ENCODE assay signal across 8 cellular contexts in the genomic region with DNA sequence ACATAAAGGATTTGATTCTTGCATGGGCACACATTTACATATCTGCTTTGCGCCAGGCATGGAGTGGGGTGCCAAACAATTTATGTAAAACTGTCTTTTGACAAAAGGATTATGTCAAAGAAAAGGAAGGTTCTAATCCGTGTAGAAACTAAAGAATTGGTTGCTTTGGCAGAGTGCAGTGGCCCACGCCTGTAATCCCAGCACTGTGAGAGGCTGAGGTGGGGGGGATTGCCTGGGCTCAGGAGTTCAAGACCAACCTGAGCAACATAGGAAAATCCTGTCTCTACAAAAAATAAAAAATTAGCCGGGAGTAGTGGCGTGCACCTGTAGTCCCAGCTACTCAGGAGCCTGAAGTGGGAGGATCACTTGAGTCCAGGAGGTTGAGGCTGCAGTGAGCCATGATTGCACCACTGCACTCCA. TPM values are rescaled to one million over a fixed set of nuclear protein-coding genes. Genes with fewer than 3 reads are reported as not detected.
DNase-seq lines count a peak whose midpoint lies in the region; ATAC-seq, FAIRE-seq and TF ChIP-seq lines count a peak whose summit lies in the region.

No MANE protein-coding gene starts in this region.

- dilution Hi-C loops in keratinocyte (cut with MboI; ENCODE audit: extremely low pct_ligation_motif_present, low sequenced_read_pairs), result no loop called here

- H3K4me3 Mint-ChIP-seq in activated CD4-positive, alpha-beta T cell treated with anti-CD3 and anti-CD28 coated beads, Interleukin-2, amount 10 ng/mL, durations not matched to agents 7 days and 5 days, result peak overlapping the region; percentile 92
- peak overlapping the region; percentile 97 for H3K4me3 Mint-ChIP-seq in activated naive CD8-positive, alpha-beta T cell

- H3K4me3 ChIP-seq in keratinocyte (ENCODE audit: control insufficient read depth in 2 of 3, extremely low read depth in 1 of 3, insufficient read depth in 2 of 3, low read depth in 1 of 3, low read length in 3 of 3) (peak overlapping the region; percentile 89 to 91 (median 90)), subcutaneous abdominal adipose tissue (ENCODE audit: low read depth in 1 of 5, low read length in 5 of 5) (peak overlapping the region; percentile 90 to 95 (median 93))

- no peak for TF ChIP-seq CTCF in keratinocyte (optimal IDR thresholded peaks at IDR 0.05 in 1 of 3, IDR thresholded peaks at IDR 0.05 in 1 of 3, conservative IDR thresholded peaks at IDR 0.05 in 1 of 3; ENCODE audit: extremely low read depth in 1 of 3, insufficient read depth in 2 of 3, low read length in 3 of 3)

- no peaks in the 10 kb centered on the region for H3K4me1 ChIP-seq in keratinocyte (ENCODE audit: control insufficient read depth, extremely low read depth, insufficient read depth, low read length)
- H3K4me1 ChIP-seq in subcutaneous abdominal adipose tissue (ENCODE audit: control insufficient read depth in 5 of 5, insufficient read depth in 5 of 5, low read length in 5 of 5), result peaks cover 3 to 30% (median 24%) of the 10 kb centered on the region in 5 donors

- H3K79me2 ChIP-seq in keratinocyte (ENCODE audit: control insufficient read depth, insufficient read depth, low read length), result peaks cover 23% of the 10 kb centered on the region

- H3K36me3 Mint-ChIP-seq in activated CD4-positive, alpha-beta T cell treated with anti-CD3 and anti-CD28 coated beads, Interleukin-2, amount 10 ng/mL, durations not matched to agents 7 days and 5 days (ENCODE audit: low read depth), result peaks cover 21% of the 10 kb centered on the region
- H3K36me3 Mint-ChIP-seq in activated naive CD8-positive, alpha-beta T cell, result peaks cover 5% of the 10 kb centered on the region

- H3K4me1 Mint-ChIP-seq in activated CD4-positive, alpha-beta T cell treated with anti-CD3 and anti-CD28 coated beads, Interleukin-2, amount 10 ng/mL, durations not matched to agents 7 days and 5 days, result peaks cover 46% of the 10 kb centered on the region
- H3K4me1 Mint-ChIP-seq in activated naive CD8-positive, alpha-beta T cell (ENCODE audit: low read depth), result peaks cover 77% of the 10 kb centered on the region

- H4K20me1 ChIP-seq in keratinocyte (ENCODE audit: control insufficient read depth, extremely low read depth, insufficient read depth, low read length), result peaks cover 3% of the 10 kb centered on the region

- no peaks in the 10 kb centered on the region for H3K27me3 Mint-ChIP-seq in activated CD4-positive, alpha-beta T cell treated with anti-CD3 and anti-CD28 coated beads, Interleukin-2, amount 10 ng/mL, durations not matched to agents 7 days and 5 days
- no peaks in the 10 kb centered on the region for H3K27me3 Mint-ChIP-seq in activated naive CD8-positive, alpha-beta T cell

- no peak for ATAC-seq in GM19324 (IDR thresholded peaks at IDR 0.05; ENCODE audit: low FRiP score, unreplicated experiment)

- no peak for FAIRE-seq in keratinocyte (lab: Jason Lieb, UNC)

- H3K9me3 ChIP-seq in keratinocyte (ENCODE audit: control insufficient read depth, low read depth, low read length), result no peaks in the 10 kb centered on the region
- no peaks in the 10 kb centered on the region for H3K9me3 ChIP-seq in subcutaneous abdominal adipose tissue (ENCODE audit: control insufficient read depth in 5 of 5, low read length in 5 of 5)

- peak overlapping the region; percentile 83 for H3K4me2 ChIP-seq in keratinocyte (ENCODE audit: control insufficient read depth, extremely low read depth, insufficient read depth, low read depth, low read length)

- H3K9ac ChIP-seq in keratinocyte (ENCODE audit: control insufficient read depth, extremely low read depth, insufficient read depth, low read length) (peak overlapping the region; percentile 80), subcutaneous abdominal adipose tissue (ENCODE audit: low read length in 5 of 5) (peak overlapping the region in 4 of 5 donors; percentile 84 to 99 (median 94))

- peak overlapping the region; percentile 70 for H2AFZ ChIP-seq in keratinocyte (ENCODE audit: control insufficient read depth, low read length)

- H3K27me3 ChIP-seq in keratinocyte (ENCODE audit: control insufficient read depth, extremely low read depth, insufficient read depth, low read length) (no peaks in the 10 kb centered on the region), subcutaneous abdominal adipose tissue (ENCODE audit: control insufficient read depth in 5 of 5, insufficient read depth in 4 of 5, low read length in 5 of 5) (no peaks in the 10 kb centered on the region)

- H3K9me3 Mint-ChIP-seq in activated CD4-positive, alpha-beta T cell treated with anti-CD3 and anti-CD28 coated beads, Interleukin-2, amount 10 ng/mL, durations not matched to agents 7 days and 5 days, result no peaks in the 10 kb centered on the region
- H3K9me3 Mint-ChIP-seq in activated naive CD8-positive, alpha-beta T cell (ENCODE audit: low read depth), result no peaks in the 10 kb centered on the region

- CTCF ChIA-PET in activated CD4-positive, alpha-beta T cell treated with anti-CD3 and anti-CD28 coated beads, Interleukin-2, amount 10 ng/mL, durations not matched to agents 7 days and 5 days (lab: Charles Lee), result no interaction called here

- no peak for DNase-seq in activated CD4-positive, alpha-beta T cell treated with anti-CD3 and anti-CD28 coated beads, Interleukin-2, amount 10 ng/mL, durations not matched to agents 7 days and 5 days
- no peak for DNase-seq in activated CD4-positive, alpha-beta T cell treated with anti-CD3 and anti-CD28 coated beads for 1 hour
- DNase-seq in keratinocyte (ENCODE audit: low read depth, low spot score) (no peak), NOMO-1 treated with dmso at 0.1 percent for 144 hours (lab: John Stamatoyannopoulos, UW; ENCODE audit: unreplicated experiment) (no peak)
- DNase-seq in stimulated activated CD4-positive, alpha-beta T cell treated with anti-CD3 and anti-CD28 coated beads, Interleukin-12 subunit alpha, Interleukin-12 subunit beta, amount 100 ng/mL, for 4 hours, result no peak

- H3K36me3 ChIP-seq in keratinocyte (ENCODE audit: control insufficient read depth in 2 of 2, extremely low read depth in 1 of 2, insufficient read depth in 2 of 2, low read length in 2 of 2), result peaks cover 8 to 9% of the 10 kb centered on the region in 2 experiments
- peaks cover 0 to 16% (median 11%) of the 10 kb centered on the region in 5 donors for H3K36me3 ChIP-seq in subcutaneous abdominal adipose tissue (ENCODE audit: control insufficient read depth in 5 of 5, insufficient read depth in 5 of 5, low read length in 5 of 5)

- H3K27ac ChIP-seq in keratinocyte (ENCODE audit: control insufficient read depth, insufficient read depth, low read length), result peak overlapping the region; percentile 64
- H3K27ac ChIP-seq in subcutaneous abdominal adipose tissue (ENCODE audit: low read depth, low read length), result no peak overlapping the region

- no peaks in the 10 kb centered on the region for H3K9me1 ChIP-seq in keratinocyte (ENCODE audit: control insufficient read depth, extremely low read depth, insufficient read depth, low read length)

- peak overlapping the region; percentile 97 for H3K27ac Mint-ChIP-seq in activated CD4-positive, alpha-beta T cell treated with anti-CD3 and anti-CD28 coated beads, Interleukin-2, amount 10 ng/mL, durations not matched to agents 7 days and 5 days
- peak overlapping the region; percentile 98 for H3K27ac Mint-ChIP-seq in activated naive CD8-positive, alpha-beta T cell

- POLR2A ChIA-PET in activated CD4-positive, alpha-beta T cell treated with anti-CD3 and anti-CD28 coated beads, Interleukin-2, amount 10 ng/mL, durations not matched to agents 7 days and 5 days (lab: Charles Lee), result no interaction called here

RNA-seq across cellular contexts. Expression of a gene that starts 1.1 kb away (rescaled TPM):
- total RNA-seq in activated CD4-positive, alpha-beta T cell treated with anti-CD3 and anti-CD28 coated beads, Interleukin-2, amount 10 ng/mL, durations not matched to agents 7 days and 5 days, result 10 to 100 TPM; 38.0 to 41.0 TPM
- 25.8 to 29.9 TPM (median 28.5 TPM) in 3 replicates for polyA plus RNA-seq in keratinocyte
- 30.8 TPM for polyA plus RNA-seq in keratinocyte (2011; ENCODE audit: low read depth)
- 15.9 and 19.0 TPM in 2 replicates for polyA plus RNA-seq in keratinocyte (2011; cell fraction: cytosol; rRNA removed)
- 51.1 and 63.6 TPM in 2 replicates for polyA plus RNA-seq in keratinocyte (2011; cell fraction: nucleus; rRNA removed)
- 18.8 and 19.4 TPM in 2 replicates for polyA plus RNA-seq in keratinocyte (2012; ENCODE audit: low replicate concordance)
- polyA minus RNA-seq in keratinocyte, result 13.3 to 26.8 TPM (median 20.0 TPM) in 3 replicates
- 6.9 TPM for polyA minus RNA-seq in keratinocyte (2011; cell fraction: cytosol; rRNA and poly(A)+ RNA removed)
- polyA minus RNA-seq in keratinocyte (2011; cell fraction: nucleus; rRNA and poly(A)+ RNA removed), result 12.1 and 22.8 TPM in 2 replicates

RNA-seq across cellular contexts. Expression of a gene that starts 46.1 kb away (rescaled TPM):
- total RNA-seq in activated CD4-positive, alpha-beta T cell treated with anti-CD3 and anti-CD28 coated beads, Interleukin-2, amount 10 ng/mL, durations not matched to agents 7 days and 5 days, result 10 to 100 TPM; 55.5 to 62.0 TPM
- polyA plus RNA-seq in keratinocyte, result 3.0 to 4.3 TPM (median 3.7 TPM) in 3 replicates
- 4.1 TPM for polyA plus RNA-seq in keratinocyte (2011; ENCODE audit: low read depth)
- polyA plus RNA-seq in keratinocyte (2011; cell fraction: cytosol; rRNA removed), result 0.73 and 1.2 TPM in 2 replicates
- polyA plus RNA-seq in keratinocyte (2011; cell fraction: nucleus; rRNA removed), result 11.8 and 12.7 TPM in 2 replicates
- 3.0 and 3.1 TPM in 2 replicates for polyA plus RNA-seq in keratinocyte (2012; ENCODE audit: low replicate concordance)
- 4.6 to 23.2 TPM (median 6.3 TPM) in 3 replicates for polyA minus RNA-seq in keratinocyte
- polyA minus RNA-seq in keratinocyte (2011; cell fraction: cytosol; rRNA and poly(A)+ RNA removed), result 2.9 TPM
- 6.1 and 6.2 TPM in 2 replicates for polyA minus RNA-seq in keratinocyte (2011; cell fraction: nucleus; rRNA and poly(A)+ RNA removed)

RNA-seq across cellular contexts. Expression of a gene that starts 47.1 kb away (rescaled TPM):
- 100 to 1,000 TPM in 1 of 2 experiments, 10 to 100 TPM in 1; 89.5 to 110 TPM for total RNA-seq in activated CD4-positive, alpha-beta T cell treated with anti-CD3 and anti-CD28 coated beads, Interleukin-2, amount 10 ng/mL, durations not matched to agents 7 days and 5 days
- 53.4 to 88.2 TPM (median 84.9 TPM) in 3 replicates for polyA plus RNA-seq in keratinocyte
- polyA plus RNA-seq in keratinocyte (2011; ENCODE audit: low read depth), result 368 TPM
- 59.6 and 99.8 TPM in 2 replicates for polyA plus RNA-seq in keratinocyte (2011; cell fraction: cytosol; rRNA removed)
- polyA plus RNA-seq in keratinocyte (2011; cell fraction: nucleus; rRNA removed), result 43.0 and 61.8 TPM in 2 replicates
- 93.8 and 98.6 TPM in 2 replicates for polyA plus RNA-seq in keratinocyte (2012; ENCODE audit: low replicate concordance)
- 19.7 to 40.9 TPM (median 40.5 TPM) in 3 replicates for polyA minus RNA-seq in keratinocyte
- 80.0 TPM for polyA minus RNA-seq in keratinocyte (2011; cell fraction: cytosol; rRNA and poly(A)+ RNA removed)
- 20.7 and 33.9 TPM in 2 replicates for polyA minus RNA-seq in keratinocyte (2011; cell fraction: nucleus; rRNA and poly(A)+ RNA removed)
